ENCODE assay signal across 27 cellular contexts in the genomic region with DNA sequence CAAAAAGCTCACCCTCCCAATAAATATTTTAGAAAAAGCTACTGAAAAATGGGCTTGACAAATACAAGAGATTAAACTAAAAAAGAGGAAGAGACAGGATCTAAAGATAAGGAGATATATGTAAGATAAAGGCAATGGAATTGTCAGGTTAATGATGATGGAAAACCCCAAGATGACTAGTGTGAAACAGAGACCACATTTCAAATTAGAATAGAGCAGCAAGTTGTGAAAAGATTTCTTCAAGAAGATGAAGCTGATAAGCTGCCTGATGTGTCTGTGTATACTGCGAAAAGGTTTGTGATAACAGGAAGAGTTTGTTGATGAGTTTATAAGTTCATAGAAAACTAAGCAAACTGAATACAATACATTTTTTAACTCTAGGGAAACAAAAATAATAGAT.
"Had no signal": no experiment of that assay in that cellular context is flagged by ENCODE, and none has a peak within 500 bp of the region (broad histone marks: within the 10 kb centered on the region; RNA-seq: fewer than 3 reads in every experiment).

No MANE protein-coding gene starts in this region.

- H3K4me3 Mint-ChIP-seq: activated CD4-positive, alpha-beta T cell treated with anti-CD3 and anti-CD28 coated beads for 36 hours; activated CD4-positive, alpha-beta T cell treated with anti-CD3 and anti-CD28 coated beads, Interleukin-2, amount 10 ng/mL, durations not matched to agents 24 days and 14 days; activated CD8-positive, alpha-beta T cell treated with anti-CD3 and anti-CD28 coated beads for 36 hours; activated naive CD8-positive, alpha-beta T cell; activated T-cell treated with anti-CD3 and anti-CD28 coated beads, Interleukin-2, amount 50 U/mL, for 4 hours; activated T-helper 17 cell treated with anti-CD3 and anti-CD28 coated beads, Interleukin-2, amount 50 U/mL, for 72 hours; central memory CD8-positive, alpha-beta T cell; dendritic cell treated with granulocyte-macrophage colony-stimulating factor and Interleukin-4, amounts not matched to agents 40 ng/mL and 50 ng/mL, for 4 days; T-helper 1 cell treated with Interleukin-12 subunit alpha and Interleukin-12 subunit beta and Interleukin-4 antibody, amounts not matched to agents 30 μg/mL and 1 μg/mL, for 36 hours had no signal

- H3K4me1 Mint-ChIP-seq: activated CD4-positive, alpha-beta T cell treated with anti-CD3 and anti-CD28 coated beads for 36 hours; activated CD4-positive, alpha-beta T cell treated with anti-CD3 and anti-CD28 coated beads, Interleukin-2, amount 10 ng/mL, durations not matched to agents 24 days and 14 days; activated T-helper 17 cell treated with anti-CD3 and anti-CD28 coated beads, Interleukin-2, amount 50 U/mL, for 72 hours; central memory CD8-positive, alpha-beta T cell had no signal

- DNase-seq: activated CD4-positive, alpha-beta T cell treated with anti-CD3 and anti-CD28 coated beads for 36 hours; activated CD4-positive, alpha-beta T cell treated with anti-CD3 and anti-CD28 coated beads, Interleukin-2, amount 10 ng/mL, durations not matched to agents 24 days and 14 days; activated CD4-positive, CD25-positive, alpha-beta regulatory T cell; activated CD4-positive, CD25-positive, alpha-beta regulatory T cell treated with anti-CD3 and anti-CD28 coated beads, Interleukin-2, amount 50 U/mL, for 72 hours; activated CD8-positive, alpha-beta memory T cell treated with anti-CD3 and anti-CD28 coated beads for 24 hours; activated CD8-positive, alpha-beta T cell treated with anti-CD3 and anti-CD28 coated beads for 36 hours; activated effector memory CD4-positive, alpha-beta T cell treated with Interleukin-2 at 50 U/mL for 16 hours; activated gamma-delta T cell treated with Interleukin-2 at 50 U/mL for 16 hours; activated naive CD4-positive, alpha-beta T cell treated with anti-CD3 and anti-CD28 coated beads, Interleukin-2, amount 50 U/mL, for 16 hours; activated naive CD4-positive, alpha-beta T cell treated with Interleukin-2 at 50 U/mL for 16 hours; activated T-cell treated with anti-CD3 and anti-CD28 coated beads, Interleukin-2, amount 50 U/mL, for 4 hours; amniotic stem cell; anterior cingulate cortex; brain microvascular endothelial cell; dorsolateral prefrontal cortex; effector memory CD4-positive, alpha-beta T cell; erythroblast; foreskin keratinocyte; gastrocnemius medialis; glutamatergic neuron; heart left ventricle; T-helper 9 cell had no signal

- H3K27ac Mint-ChIP-seq: activated CD4-positive, alpha-beta T cell treated with anti-CD3 and anti-CD28 coated beads for 36 hours; activated CD4-positive, alpha-beta T cell treated with anti-CD3 and anti-CD28 coated beads, Interleukin-2, amount 10 ng/mL, durations not matched to agents 24 days and 14 days; activated CD8-positive, alpha-beta T cell treated with anti-CD3 and anti-CD28 coated beads for 36 hours; activated naive CD8-positive, alpha-beta T cell; activated T-helper 17 cell treated with anti-CD3 and anti-CD28 coated beads, Interleukin-2, amount 50 U/mL, for 72 hours; dendritic cell treated with granulocyte-macrophage colony-stimulating factor and Interleukin-4, amounts not matched to agents 40 ng/mL and 50 ng/mL, for 4 days; T-helper 1 cell treated with Interleukin-12 subunit alpha and Interleukin-12 subunit beta and Interleukin-4 antibody, amounts not matched to agents 30 μg/mL and 1 μg/mL, for 36 hours had no signal

- H3K36me3 Mint-ChIP-seq: activated naive CD8-positive, alpha-beta T cell had no signal

- ATAC-seq: activated CD4-positive, alpha-beta T cell treated with anti-CD3 and anti-CD28 coated beads for 36 hours; activated CD8-positive, alpha-beta T cell treated with anti-CD3 and anti-CD28 coated beads for 36 hours; activated T-cell treated with anti-CD3 and anti-CD28 coated beads, Interleukin-2, amount 50 U/mL, for 4 hours; activated T-helper 17 cell treated with anti-CD3 and anti-CD28 coated beads, Interleukin-2, amount 50 U/mL, for 72 hours; foreskin keratinocyte; gastrocnemius medialis; heart left ventricle had no signal

- H3K27me3 Mint-ChIP-seq: activated CD4-positive, alpha-beta T cell treated with anti-CD3 and anti-CD28 coated beads for 36 hours; activated CD4-positive, alpha-beta T cell treated with anti-CD3 and anti-CD28 coated beads, Interleukin-2, amount 10 ng/mL, durations not matched to agents 24 days and 14 days; activated CD8-positive, alpha-beta T cell treated with anti-CD3 and anti-CD28 coated beads for 36 hours; activated naive CD8-positive, alpha-beta T cell; activated T-helper 17 cell treated with anti-CD3 and anti-CD28 coated beads, Interleukin-2, amount 50 U/mL, for 72 hours; central memory CD8-positive, alpha-beta T cell; dendritic cell treated with granulocyte-macrophage colony-stimulating factor and Interleukin-4, amounts not matched to agents 40 ng/mL and 50 ng/mL, for 4 days had no signal
